8 cellular contexts compared by ENCODE assay signal in the genomic region with DNA sequence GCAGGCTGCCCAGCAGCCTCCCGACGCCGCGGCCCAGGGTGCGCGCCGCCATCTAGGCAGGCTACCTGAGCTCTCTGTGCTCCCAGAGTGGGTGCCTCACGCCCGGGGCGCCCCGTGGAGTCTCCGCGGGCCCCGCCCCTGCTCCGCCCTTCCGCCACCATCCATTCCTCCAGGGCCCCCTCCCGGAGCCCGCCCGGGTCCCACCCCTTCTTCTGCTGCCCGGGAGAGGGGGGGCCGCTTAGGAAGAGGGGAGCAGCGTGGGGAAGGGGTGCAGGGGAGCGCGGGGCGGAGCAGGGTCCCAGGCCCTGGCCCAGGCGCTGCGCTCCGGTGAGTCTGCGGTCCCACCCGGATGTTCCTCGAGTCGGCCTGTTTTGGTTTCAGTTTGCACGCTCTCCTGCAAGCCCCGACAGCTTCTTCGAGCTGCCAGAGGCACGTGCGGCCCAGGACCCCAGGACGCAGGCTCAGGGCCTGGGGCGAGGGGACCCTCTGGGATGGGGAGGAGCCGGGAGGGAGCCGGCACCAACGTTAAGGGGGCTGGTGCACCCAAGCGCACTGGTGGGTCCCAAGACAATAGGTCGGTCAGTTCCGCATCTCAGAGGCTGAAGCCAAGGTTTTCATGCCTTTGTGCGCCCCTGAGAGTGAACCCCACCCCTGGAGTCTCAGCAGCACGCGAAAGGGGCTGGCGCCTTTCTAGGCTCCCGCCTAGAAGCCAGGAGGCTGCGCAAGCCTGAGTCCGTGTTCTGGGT. TPM values are rescaled to one million over a fixed set of nuclear protein-coding genes. Genes with fewer than 3 reads are reported as not detected.
DNase-seq lines count a peak whose midpoint lies in the region; ATAC-seq and TF ChIP-seq lines count a peak whose summit lies in the region.

Gene ACSS1 (minus strand): TSS at position 89 of the 746 bp plus-strand sequence. CDS start 37 bp downstream, at position 52.

- peak; percentile 20 for DNase-seq in DMS79 treated with DMSO at 0.1 percent for 48 hours (lab: John Stamatoyannopoulos, UW)
- peak; percentile 68 for DNase-seq in cerebellum (ENCODE audit: low spot score)
- peak; percentile 83 for DNase-seq in lower lobe of right lung
- peak; percentile 31 to 51 (median 51) for DNase-seq in stimulated activated CD4-positive, alpha-beta T cell treated with anti-CD3 and anti-CD28 coated beads, TNF-alpha, amount 100 ng/mL, for 4 hours (ENCODE audit: low read depth in 3 of 3)
- DNase-seq in putamen (ENCODE audit: low spot score) = no peak

- H3K9me3 ChIP-seq in lower lobe of right lung = no peaks in the 10 kb centered on the region

- no peaks in the 10 kb centered on the region for H3K9me3 Mint-ChIP-seq in IgD-negative memory B cell

- no peaks in the 10 kb centered on the region for H3K27me3 ChIP-seq in lower lobe of right lung (ENCODE audit: low read depth)

- H3K4me3 Mint-ChIP-seq in IgD-negative memory B cell = peak within 1 kb of the TSS; percentile 84 to 97 (median 95)

- no peaks in the 10 kb centered on the region for H3K27me3 Mint-ChIP-seq in IgD-negative memory B cell

- intact Hi-C loops in lower lobe of right lung (cut with DNase I) = no loop called here

- ATAC-seq in GM21390 (IDR thresholded peaks at IDR 0.05; ENCODE audit: unreplicated experiment) (peak; percentile 68), lower lobe of right lung (peak; percentile 75 to 78)
- ATAC-seq in activated CD4-positive, CD25-positive, alpha-beta regulatory T cell treated with anti-CD3 and anti-CD28 coated beads, Interleukin-2, amount 50 U/mL, for 24 hours = peak; percentile 67 to 75

- peak within 1 kb of the TSS; percentile 97 for H3K27ac ChIP-seq in lower lobe of right lung

- peak within 1 kb of the TSS; percentile 93 to 99 (median 96) for H3K27ac Mint-ChIP-seq in IgD-negative memory B cell

- H3K4me1 ChIP-seq in lower lobe of right lung = peaks cover 46% of the 10 kb centered on the region

- no peak for TF ChIP-seq CTCF in lower lobe of right lung (IDR thresholded peaks at IDR 0.05)

- H3K36me3 Mint-ChIP-seq in IgD-negative memory B cell = no peaks in the 10 kb centered on the region

- peak within 1 kb of the TSS; percentile 91 for H3K4me3 ChIP-seq in lower lobe of right lung

- H3K36me3 ChIP-seq in lower lobe of right lung = peaks cover 8% of the 10 kb centered on the region

- H3K4me1 Mint-ChIP-seq in IgD-negative memory B cell = peaks cover 42 to 45% (median 45%) of the 10 kb centered on the region in 3 donors

RNA-seq across cellular contexts. Expression of gene ACSS1, which starts in this region (rescaled TPM):
- polyA plus RNA-seq in IgD-negative memory B cell = 59.8 TPM
- total RNA-seq in cerebellum = 13.5 TPM
- 41.8 TPM for total RNA-seq in lower lobe of right lung
